In genomic region chr13:95248953-95249352, GRCh38 we compare ENCODE assay signal across 28 cellular contexts.
"Had no signal": no experiment of that assay in that cellular context is flagged by ENCODE, and none has a peak within 500 bp of the region (broad histone marks: within the 10 kb centered on the region; RNA-seq: fewer than 3 reads in every experiment).

No MANE protein-coding gene starts in this region.

- H3K36me3 ChIP-seq: neutrophil, suprapubic skin, vagina had no signal

- H3K27ac Mint-ChIP-seq: immature natural killer cell; nephron; stimulated activated effector memory CD8-positive, alpha-beta T cell treated with anti-CD3 and anti-CD28 coated beads, Interleukin-12 subunit alpha, Interleukin-12 subunit beta, amount 100 ng/mL, for 72 hours; stimulated activated naive CD8-positive, alpha-beta T cell treated with anti-CD3 and anti-CD28 coated beads, Interleukin-15, Interleukin-2, amounts not matched to agents 100 ng/mL and 50 ng/mL, for 24 hours had no signal

- H3K79me2 ChIP-seq: parathyroid adenoma had no signal

- H3K27ac ChIP-seq: left lung, lower lobe of right lung, neutrophil, parathyroid adenoma, sigmoid colon, spleen, suprapubic skin, transverse colon, upper lobe of left lung, vagina had no signal

- FAIRE-seq: islet of Langerhans had no signal

- H3K9ac ChIP-seq: parathyroid adenoma had no signal

- H3K4me1 Mint-ChIP-seq: immature natural killer cell, neural crest cell had no signal

- H3K4me3 Mint-ChIP-seq: immature natural killer cell; naive thymus-derived CD8-positive, alpha-beta T cell; nephron; neural crest cell; stimulated activated effector memory CD8-positive, alpha-beta T cell treated with anti-CD3 and anti-CD28 coated beads, Interleukin-12 subunit alpha, Interleukin-12 subunit beta, amount 100 ng/mL, for 72 hours; stimulated activated naive CD8-positive, alpha-beta T cell treated with anti-CD3 and anti-CD28 coated beads, Interleukin-15, Interleukin-2, amounts not matched to agents 100 ng/mL and 50 ng/mL, for 24 hours had no signal

- H3K4me3 ChIP-seq: left lung, lower lobe of right lung, sigmoid colon, spleen, suprapubic skin, transverse colon, upper lobe of left lung, vagina had no signal

- H3K27me3 Mint-ChIP-seq: naive thymus-derived CD8-positive, alpha-beta T cell; stimulated activated naive CD8-positive, alpha-beta T cell treated with anti-CD3 and anti-CD28 coated beads, Interleukin-15, Interleukin-2, amounts not matched to agents 100 ng/mL and 50 ng/mL, for 24 hours had no signal

- H3K9me3 ChIP-seq: left lung, lower lobe of right lung, neutrophil, sigmoid colon, spleen, suprapubic skin, transverse colon, upper lobe of left lung, vagina had no signal

- H3K4me1 ChIP-seq: sigmoid colon, suprapubic skin, vagina had no signal

- DNase-seq: hypothalamus; immature natural killer cell; kidney; left colon; left lung; lower lobe of right lung; mammary epithelial cell; mesenchymal stem cell; naive thymus-derived CD8-positive, alpha-beta T cell; occipital lobe; retina; right cardiac atrium; sigmoid colon; small intestine; spleen; stimulated activated CD4-positive, alpha-beta T cell treated with anti-CD3 and anti-CD28 coated beads, Interleukin-4, amount 100 ng/mL, for 24 hours; stimulated activated naive CD4-positive, alpha-beta T cell; transverse colon; upper lobe of left lung had no signal

- H2AFZ ChIP-seq: parathyroid adenoma had no signal

- ATAC-seq: left colon; left lung; lower lobe of right lung; naive thymus-derived CD8-positive, alpha-beta T cell; right cardiac atrium; stimulated activated effector memory CD8-positive, alpha-beta T cell treated with anti-CD3 and anti-CD28 coated beads, Interleukin-12 subunit alpha, Interleukin-12 subunit beta, amount 100 ng/mL, for 72 hours had no signal

- H3K27me3 ChIP-seq: left lung, neutrophil, sigmoid colon, spleen, suprapubic skin, transverse colon, upper lobe of left lung, vagina had no signal
